Comparison of ENCODE assay signal across 8 cellular contexts in genomic region chr5:147509710-147510651, GRCh38. TPM values are rescaled to one million over a fixed set of nuclear protein-coding genes. Genes with fewer than 3 reads are reported as not detected.
DNase-seq lines count a peak whose midpoint lies in the region; ATAC-seq lines count a peak whose summit lies in the region.

TSS of gene DPYSL3 (minus strand) at chr5:147510068. CDS start at chr5:147509858, 210 bp downstream.

- H3K4me3 Mint-ChIP-seq in activated naive CD8-positive, alpha-beta T cell treated with anti-CD3 and anti-CD28 coated beads for 36 hours: peak within 1 kb of the TSS; percentile 27

- H3K9me3 Mint-ChIP-seq in activated naive CD8-positive, alpha-beta T cell treated with anti-CD3 and anti-CD28 coated beads for 36 hours: no peaks in the 10 kb centered on the region

- H3K36me3 Mint-ChIP-seq in activated naive CD8-positive, alpha-beta T cell treated with anti-CD3 and anti-CD28 coated beads for 36 hours: no peaks in the 10 kb centered on the region

- H3K27me3 Mint-ChIP-seq in activated naive CD8-positive, alpha-beta T cell treated with anti-CD3 and anti-CD28 coated beads for 36 hours: peaks cover 43% of the 10 kb centered on the region

- H3K4me3 ChIP-seq in GM08714 (ENCODE audit: low read length): peak within 1 kb of the TSS; percentile 35

- H3K4me1 Mint-ChIP-seq in activated naive CD8-positive, alpha-beta T cell treated with anti-CD3 and anti-CD28 coated beads for 36 hours: peaks cover 3% of the 10 kb centered on the region

- H3K27ac Mint-ChIP-seq in activated naive CD8-positive, alpha-beta T cell treated with anti-CD3 and anti-CD28 coated beads for 36 hours: no peak within 1 kb of the TSS

- peak; percentile 64 for DNase-seq in NCI-H1092 (lab: John Stamatoyannopoulos, UW)
- peak; percentile 4 for DNase-seq in activated naive CD8-positive, alpha-beta T cell treated with anti-CD3 and anti-CD28 coated beads for 36 hours
- DNase-seq in Right ventricle myocardium inferior (ENCODE audit: missing footprints): peak; percentile 88
- peak in 50 of 56 donors; percentile 5 to 73 (median 36) for DNase-seq in nucleus accumbens (lab: John Stamatoyannopoulos, UW)
- no peak for DNase-seq in NK-92 treated with Interleukin-12 subunit alpha and Interleukin-12 subunit beta, amount 100 ng/mL, for 24 hours (lab: John Stamatoyannopoulos, UW)

- ATAC-seq in Right ventricle myocardium inferior (peak; percentile 96), GM19467 (IDR thresholded peaks at IDR 0.05; ENCODE audit: unreplicated experiment) (no peak), GM21515 (IDR thresholded peaks at IDR 0.05; ENCODE audit: unreplicated experiment) (no peak)

- intact Hi-C loops in Right ventricle myocardium inferior (cut with DNase I): loop anchor here (5.0 kb wide), 3 partner anchors 42 to 67 kb away; no protein-coding TSS in a partner anchor

RNA-seq across cellular contexts. Expression of gene DPYSL3, which starts in this region (rescaled TPM):
- under 1 TPM; 0.28 to 0.41 TPM for total RNA-seq in activated naive CD8-positive, alpha-beta T cell treated with anti-CD3 and anti-CD28 coated beads for 36 hours
- total RNA-seq in Right ventricle myocardium inferior: 22.1 TPM

Comparison
In these comparisons a context has a peak if more than half of its experiments do, and no peak if none do; other contexts are left out.
1. RNA of gene DPYSL3 (total RNA-seq): 22.1 TPM in Right ventricle myocardium inferior (single experiment); 0.28 to 0.41 TPM in activated naive CD8-positive, alpha-beta T cell treated with anti-CD3 and anti-CD28 coated beads for 36 hours; every median in the first group is over 10 times any median in the second.
2. Peak in DNase-seq in activated naive CD8-positive, alpha-beta T cell treated with anti-CD3 and anti-CD28 coated beads for 36 hours; RNA of the gene not detected or under 1 TPM.